ENCODE assay signal across 10 cellular contexts in genomic region chr3:45178131-45179023, GRCh38. TPM values are rescaled to one million over a fixed set of nuclear protein-coding genes. Genes with fewer than 3 reads are reported as not detected.
DNase-seq lines count a peak whose midpoint lies in the region; ATAC-seq, FAIRE-seq and TF ChIP-seq lines count a peak whose summit lies in the region.
"Had no signal": no experiment of that assay in that cellular context is flagged by ENCODE, and none has a peak within 500 bp of the region (broad histone marks: within the 10 kb centered on the region; RNA-seq: fewer than 3 reads in every experiment).

No MANE protein-coding gene starts in this region.

- TF ChIP-seq CTCF in HCT116 (IDR thresholded peaks at IDR 0.05 in 2 of 3, conservative IDR thresholded peaks at IDR 0.05 in 1 of 3; ENCODE audit: borderline replicate concordance in 1 of 3, insufficient read depth in 1 of 3, low read depth in 2 of 3, low read length in 2 of 3) = no peak

- POLR2A ChIA-PET in HCT116 (lab: Charles Lee) = interaction anchor here (1.3 to 2.4 kb wide), 2 partner anchors 9 to 11 kb away, joined by 4 to 5 read pairs; no protein-coding TSS in a partner anchor

- TF ChIP-seq POLR2A in HCT116 (IDR thresholded peaks at IDR 0.05; ENCODE audit: borderline replicate concordance, extremely low read depth, insufficient read depth, insufficient read length) = no peak

- no peak overlapping the region for H3K9ac ChIP-seq in HCT116 (ENCODE audit: low read length)
- H3K9ac ChIP-seq: parathyroid adenoma had no signal

- intact Hi-C loops in HCT116 (cut with micrococcal nuclease) = no loop called here

- H3K27me3 ChIP-seq in HCT116 (ENCODE audit: insufficient read depth, low read length) (no peaks in the 10 kb centered on the region), SJSA1 (replicated peaks) (no peaks in the 10 kb centered on the region)
- H3K27me3 ChIP-seq: upper lobe of right lung had no signal

- CTCF ChIA-PET in HCT116 (lab: Charles Lee) = no interaction called here

- ATAC-seq in HCT116 (0 out of 2 replicates have a peak, but pooled peaks have one; percentile 9), HG03196 (IDR thresholded peaks at IDR 0.05; ENCODE audit: unreplicated experiment) (no peak), GM21528 (IDR thresholded peaks at IDR 0.05; ENCODE audit: low FRiP score, unreplicated experiment) (no peak)
- ATAC-seq: upper lobe of right lung had no signal

- H4K20me1 ChIP-seq in HCT116 (ENCODE audit: insufficient read depth) = no peaks in the 10 kb centered on the region

- H3K27ac ChIP-seq in HCT116 (ENCODE audit: low read depth, low read length) (no peak overlapping the region), SJSA1 (peak overlapping the region; percentile 87)
- H3K27ac ChIP-seq: parathyroid adenoma, upper lobe of right lung had no signal

- H3K36me3 ChIP-seq in HCT116 (ENCODE audit: control insufficient read depth in 1 of 2, insufficient read depth in 2 of 2, low read length in 2 of 2) (no peaks in the 10 kb centered on the region), SJSA1 (no peaks in the 10 kb centered on the region)
- H3K36me3 ChIP-seq: upper lobe of right lung had no signal

- H3K4me1 ChIP-seq in HCT116 (ENCODE audit: control insufficient read depth in 1 of 2, insufficient read depth in 2 of 2, low read length in 2 of 2) = peaks cover 21 to 28% of the 10 kb centered on the region in 2 experiments; a peak in 3 of 4 replicates
- H3K4me1 ChIP-seq in SJSA1 (replicated peaks) = peaks cover 60% of the 10 kb centered on the region
- H3K4me1 ChIP-seq: upper lobe of right lung had no signal

- DNase-seq in HCT116 (ENCODE audit: low read depth, low spot score) (no peak), SJSA1 (ENCODE audit: low read depth in 1 of 2, low spot score in 2 of 2) (peak; percentile 97 to 98), fibroblast of peridontal ligament (ENCODE audit: extremely low read depth) (peak; percentile 77), renal cortical epithelial cell (ENCODE audit: low read depth) (peak; percentile 74), frontal cortex (ENCODE audit: low spot score in 2 of 2) (no peak)
- DNase-seq in stimulated activated naive CD4-positive, alpha-beta T cell (lab: John Stamatoyannopoulos, UW) = no peak
- DNase-seq: upper lobe of right lung had no signal

- H3K9me2 ChIP-seq in HCT116 (ENCODE audit: insufficient read depth) = no peaks in the 10 kb centered on the region

- no peak for TF ChIP-seq RAD21 in HCT116 (IDR thresholded peaks at IDR 0.05; ENCODE audit: low read depth)

- peak overlapping the region; percentile 15; the same call in 1 of the 2 replicates for H3K4me2 ChIP-seq in HCT116 (ENCODE audit: low read length)

- no TSS peak for BruUV-seq in HCT116 (replicated peaks; lab: Mats Ljungman, UMichigan)

- H3K79me2 ChIP-seq in HCT116 (ENCODE audit: insufficient read depth, low read length) = no peaks in the 10 kb centered on the region
- H3K79me2 ChIP-seq: parathyroid adenoma had no signal

- H3K4me3 ChIP-seq in HCT116 (replicated peaks in 1 of 2; ENCODE audit: low read depth in 1 of 2, low read length in 2 of 2) = no peak overlapping the region
- H3K4me3 ChIP-seq in SJSA1 = no peak overlapping the region
- H3K4me3 ChIP-seq: upper lobe of right lung had no signal

- RAD21 ChIA-PET in HCT116 (lab: Charles Lee; ENCODE audit: low non-redundant PET in 1 of 2, low total read pairs in 2 of 2, uncharacterized antibody in 2 of 2, unreplicated experiment in 2 of 2) = no interaction called here

- no peak overlapping the region for H2AFZ ChIP-seq in HCT116 (ENCODE audit: low read depth, low read length, poor library complexity, severe bottlenecking)
- H2AFZ ChIP-seq: parathyroid adenoma had no signal

- H3K9me3 ChIP-seq in HCT116 (ENCODE audit: control insufficient read depth in 1 of 2, insufficient read depth in 1 of 2, low read depth in 1 of 2, low read length in 2 of 2) (no peaks in the 10 kb centered on the region), SJSA1 (replicated peaks) (no peaks in the 10 kb centered on the region)
- H3K9me3 ChIP-seq: upper lobe of right lung had no signal

- FAIRE-seq in frontal cortex (lab: Jason Lieb, UNC) = no peak

TF ChIP-seq in HCT116, 20 proteins besides CTCF, POLR2A, EP300 and RAD21:
- TF ChIP-seq EZH2phosphoT487 (IDR thresholded peaks at IDR 0.05; ENCODE audit: borderline replicate concordance) (no peak), YY1 (IDR thresholded peaks at IDR 0.05; ENCODE audit: extremely low read depth, insufficient replicate concordance, low read depth, low read length) (no peak), EZH2 (IDR thresholded peaks at IDR 0.05) (no peak), CEBPB (IDR thresholded peaks at IDR 0.05; ENCODE audit: low read depth) (no peak), TCF7L2 (IDR thresholded peaks at IDR 0.05; ENCODE audit: borderline replicate concordance, extremely low read depth, insufficient read depth, insufficient read length) (no peak), ZFX (IDR thresholded peaks at IDR 0.05) (no peak), SP1 (IDR thresholded peaks at IDR 0.05; ENCODE audit: low read depth) (no peak), POLR2AphosphoS5 (IDR thresholded peaks at IDR 0.05; ENCODE audit: low read depth, low read length) (no peak), JUND (IDR thresholded peaks at IDR 0.05) (no peak), EGR1 (IDR thresholded peaks at IDR 0.05; ENCODE audit: low read depth) (no peak), CBX3 (IDR thresholded peaks at IDR 0.05; ENCODE audit: low read depth) (no peak), FOSL1 (IDR thresholded peaks at IDR 0.05; ENCODE audit: low read depth) (no peak)
- TF ChIP-seq, protein P1, sequence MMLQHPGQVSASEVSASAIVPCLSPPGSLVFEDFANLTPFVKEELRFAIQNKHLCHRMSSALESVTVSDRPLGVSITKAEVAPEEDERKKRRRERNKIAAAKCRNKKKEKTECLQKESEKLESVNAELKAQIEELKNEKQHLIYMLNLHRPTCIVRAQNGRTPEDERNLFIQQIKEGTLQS (IDR thresholded peaks at IDR 0.05) = no peak
- TF ChIP-seq, protein P2, sequence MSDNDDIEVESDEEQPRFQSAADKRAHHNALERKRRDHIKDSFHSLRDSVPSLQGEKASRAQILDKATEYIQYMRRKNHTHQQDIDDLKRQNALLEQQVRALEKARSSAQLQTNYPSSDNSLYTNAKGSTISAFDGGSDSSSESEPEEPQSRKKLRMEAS (IDR thresholded peaks at IDR 0.05) = no peak

RNA-seq across cellular contexts. Expression of gene CDCP1, which starts 32.2 kb away (rescaled TPM):
- total RNA-seq in HCT116 (2021; ENCODE audit: unreplicated experiment) (196 TPM), renal cortical epithelial cell (55.7 and 58.9 TPM in 2 replicates), frontal cortex (0.41 TPM)
- 167 and 184 TPM in 2 replicates for polyA plus RNA-seq in HCT116 (2012)
- 0.18 and 0.56 TPM in 2 replicates for total RNA-seq in SJSA1 (2014; rRNA removed; shearing (Covaris generic))

RNA-seq across cellular contexts. Expression of gene TMEM158, which starts 47.7 kb away (rescaled TPM):
- total RNA-seq in HCT116 (2021; ENCODE audit: unreplicated experiment) (25.8 TPM), renal cortical epithelial cell (0.35 and 6.9 TPM in 2 replicates), frontal cortex (19.6 TPM)
- polyA plus RNA-seq in HCT116 (2012) = 12.8 and 19.5 TPM in 2 replicates
- 11.4 and 16.5 TPM in 2 replicates for total RNA-seq in SJSA1 (2014; rRNA removed; shearing (Covaris generic))

Comparison
In these comparisons a context has a peak if more than half of its experiments do, and no peak if none do; other contexts are left out.
1. DNase-seq: peak in SJSA1 (2 of 2), fibroblast of peridontal ligament (single experiment) and renal cortical epithelial cell (single experiment); none in HCT116 (single experiment), frontal cortex (0 of 2) and stimulated activated naive CD4-positive, alpha-beta T cell (0 of 6).
2. RNA of gene CDCP1, which starts 32.2 kb away (total RNA-seq): 196 TPM in HCT116 (single experiment) and 55.7 to 58.9 TPM in renal cortical epithelial cell; 0.41 TPM in frontal cortex (single experiment) and 0.18 to 0.56 TPM in SJSA1; every median in the first group is over 10 times any median in the second.